In the genomic region with DNA sequence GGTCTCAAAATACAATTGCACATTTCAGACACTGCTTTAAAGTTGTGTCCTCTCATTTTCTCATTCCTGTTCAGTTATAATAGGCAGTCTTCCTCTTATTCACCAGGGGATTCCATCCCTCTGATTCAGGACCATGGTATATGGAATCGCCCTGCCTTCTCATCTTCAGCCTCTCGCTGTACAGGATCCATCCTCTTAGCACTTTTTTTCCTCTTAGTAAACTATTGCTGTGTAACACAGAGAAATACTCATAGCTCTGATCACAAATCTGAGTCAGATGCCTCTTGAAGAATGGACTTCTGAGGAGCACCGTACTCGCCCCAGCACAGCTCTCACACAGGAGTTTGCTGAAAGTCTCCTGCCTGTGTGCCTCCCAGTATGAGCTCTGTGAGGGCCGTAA, we compare ENCODE assay signal across 1 cellular context.
TF ChIP-seq lines count a peak whose summit lies in the region.

No MANE protein-coding gene starts in this region.

TF ChIP-seq in SK-N-SH treated with all-trans-retinoic acid at 6 μM for 48 hours, 23 proteins besides CTCF, POLR2A, EP300 and RAD21 (continued from another document):
- TF ChIP-seq CSDC2 (CRISPR knock-in tag; IDR thresholded peaks at IDR 0.05) = no peak
